ENCODE assay signal across 27 cellular contexts in the genomic region with DNA sequence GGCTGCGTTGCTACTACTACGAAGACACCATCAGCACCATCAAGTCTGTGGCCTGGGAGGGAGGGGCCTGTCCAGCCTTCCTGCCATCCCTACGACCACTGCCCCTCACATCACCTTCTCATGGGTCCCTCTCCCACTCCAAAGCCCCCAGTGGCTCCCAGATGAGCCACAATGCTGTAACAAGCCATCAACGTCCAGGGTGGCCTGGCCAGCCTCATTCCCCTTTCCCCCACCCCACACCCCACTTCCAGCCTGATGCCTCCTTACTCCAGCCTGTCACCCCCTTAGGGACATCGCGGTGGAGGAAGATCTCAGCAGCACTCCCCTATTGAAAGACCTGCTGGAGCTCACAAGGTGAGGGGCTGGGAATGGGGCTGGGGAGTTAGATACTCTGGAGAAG. TPM values are rescaled to one million over a fixed set of nuclear protein-coding genes. Genes with fewer than 3 reads are reported as not detected.
DNase-seq lines count a peak whose midpoint lies in the region; ATAC-seq and TF ChIP-seq lines count a peak whose summit lies in the region.
"Had no signal": no experiment of that assay in that cellular context is flagged by ENCODE, and none has a peak within 500 bp of the region (broad histone marks: within the 10 kb centered on the region; RNA-seq: fewer than 3 reads in every experiment).

No MANE protein-coding gene starts in this region.

- H3K9me3 Mint-ChIP-seq in activated CD4-positive, alpha-beta T cell treated with anti-CD3 and anti-CD28 coated beads, Interleukin-2, amount 10 ng/mL, durations not matched to agents 24 days and 14 days, result peaks cover 14% of the 10 kb centered on the region
- peaks cover 11% of the 10 kb centered on the region for H3K9me3 Mint-ChIP-seq in activated naive CD8-positive, alpha-beta T cell treated with anti-CD3 and anti-CD28 coated beads, Interleukin-2, amount 50 U/mL, for 24 hours
- H3K9me3 Mint-ChIP-seq: CD4-positive, alpha-beta T cell had no signal

- DNase-seq in activated CD4-positive, alpha-beta T cell treated with anti-CD3 and anti-CD28 coated beads, Interleukin-2, amount 10 ng/mL, durations not matched to agents 24 days and 14 days, result no peak
- DNase-seq in activated CD4-positive, alpha-beta T cell treated with anti-CD3 and anti-CD28 coated beads, Interleukin-2, amount 50 U/mL, for 48 hours, result no peak
- no peak for DNase-seq in activated naive CD8-positive, alpha-beta T cell treated with anti-CD3 and anti-CD28 coated beads, Interleukin-2, amount 50 U/mL, for 24 hours
- DNase-seq in trophoblast cell (no peak), uterus (no peak), HAP-1 (ENCODE audit: low spot score in 2 of 2) (no peak)
- DNase-seq: CD4-positive, alpha-beta T cell; DMS53; GM23248; H7; Karpas-422; MV-4-11; NCI-H1105; NCI-H1436 treated with DMSO at 0.1 percent for 48 hours; NCI-H187 treated with DMSO at 0.1 percent for 48 hours; NCI-H446; NCI-H524 treated with DMSO at 0.1 percent for 48 hours; NCI-H82; NK-92 treated with Interleukin-12 subunit alpha and Interleukin-12 subunit beta, amount 100 ng/mL, for 24 hours; PC-3 had no signal

- no peak overlapping the region for H2BK5ac ChIP-seq in trophoblast cell (ENCODE audit: low read depth, low read length, poor library complexity)

- no peaks in the 10 kb centered on the region for H3K79me2 ChIP-seq in trophoblast cell (ENCODE audit: control insufficient read depth, insufficient read depth, low read length, poor library complexity)

- no peak overlapping the region for H3K9ac ChIP-seq in BLaER1 treated with 17β-estradiol and CSF1 and Interleukin-3, amounts not matched to agents 10 nM and 100 nM
- no peak overlapping the region for H3K9ac ChIP-seq in trophoblast cell (ENCODE audit: low read length)
- H3K9ac ChIP-seq: BLaER1, GM23248 had no signal

- no peak for TF ChIP-seq CTCF in uterus (IDR thresholded peaks at IDR 0.05)

- H4K8ac ChIP-seq in trophoblast cell (ENCODE audit: low read depth, low read length), result no peak overlapping the region

- H3K4me3 ChIP-seq in BLaER1 treated with 17β-estradiol and CSF1 and Interleukin-3, amounts not matched to agents 10 nM and 100 nM, result no peak overlapping the region
- H3K4me3 ChIP-seq in trophoblast cell (ENCODE audit: low read depth, low read length), result no peak overlapping the region
- H3K4me3 ChIP-seq in uterus, result no peak overlapping the region
- H3K4me3 ChIP-seq in HAP-1, result no peak overlapping the region
- H3K4me3 ChIP-seq: BLaER1, GM23248 had no signal

- TF ChIP-seq POLR2A in uterus (IDR thresholded peaks at IDR 0.05), result no peak

- H3K27ac ChIP-seq in BLaER1 treated with 17β-estradiol and CSF1 and Interleukin-3, amounts not matched to agents 10 nM and 100 nM, result peak overlapping the region in 7 of 11 experiments; percentile 56 to 90 (median 86); a peak in 11 of 22 replicates
- H3K27ac ChIP-seq in trophoblast cell (ENCODE audit: low read depth, low read length), result no peak overlapping the region
- no peak overlapping the region for H3K27ac ChIP-seq in uterus
- H3K27ac ChIP-seq: BLaER1, GM23248 had no signal

- no peak overlapping the region for H3K4me2 ChIP-seq in BLaER1 treated with 17β-estradiol and CSF1 and Interleukin-3, amounts not matched to agents 10 nM and 100 nM
- H3K4me2 ChIP-seq in trophoblast cell (ENCODE audit: low read length), result no peak overlapping the region
- H3K4me2 ChIP-seq: BLaER1 had no signal

- H3K79me1 ChIP-seq in trophoblast cell (ENCODE audit: low read length), result peaks cover 23% of the 10 kb centered on the region

- no peaks in the 10 kb centered on the region for H3K27me3 Mint-ChIP-seq in activated CD4-positive, alpha-beta T cell treated with anti-CD3 and anti-CD28 coated beads, Interleukin-2, amount 10 ng/mL, durations not matched to agents 24 days and 14 days
- peaks cover 2% of the 10 kb centered on the region for H3K27me3 Mint-ChIP-seq in activated naive CD8-positive, alpha-beta T cell treated with anti-CD3 and anti-CD28 coated beads, Interleukin-2, amount 50 U/mL, for 24 hours
- H3K27me3 Mint-ChIP-seq: CD4-positive, alpha-beta T cell had no signal

- H2AFZ ChIP-seq in trophoblast cell (ENCODE audit: insufficient read depth, low read length, poor library complexity), result no peak overlapping the region
- H2AFZ ChIP-seq: GM23248 had no signal

- H3K4me3 Mint-ChIP-seq in activated CD4-positive, alpha-beta T cell treated with anti-CD3 and anti-CD28 coated beads, Interleukin-2, amount 10 ng/mL, durations not matched to agents 24 days and 14 days, result no peak overlapping the region
- no peak overlapping the region for H3K4me3 Mint-ChIP-seq in activated naive CD8-positive, alpha-beta T cell treated with anti-CD3 and anti-CD28 coated beads, Interleukin-2, amount 50 U/mL, for 24 hours
- H3K4me3 Mint-ChIP-seq: CD4-positive, alpha-beta T cell had no signal

- no peak overlapping the region for H2BK120ac ChIP-seq in trophoblast cell (ENCODE audit: insufficient read depth, low read length, poor library complexity)

- H3K27me3 ChIP-seq in BLaER1 treated with 17β-estradiol and CSF1 and Interleukin-3, amounts not matched to agents 10 nM and 100 nM, result no peaks in the 10 kb centered on the region
- no peaks in the 10 kb centered on the region for H3K27me3 ChIP-seq in trophoblast cell (ENCODE audit: insufficient read depth, low read length)
- H3K27me3 ChIP-seq in uterus, result no peaks in the 10 kb centered on the region
- 0 out of 2 replicates have a peak, but pooled peaks cover 2% of the 10 kb centered on the region for H3K27me3 ChIP-seq in HAP-1 (ENCODE audit: low read depth)
- H3K27me3 ChIP-seq: BLaER1 had no signal

- peaks cover 56% of the 10 kb centered on the region for H3K36me3 Mint-ChIP-seq in activated CD4-positive, alpha-beta T cell treated with anti-CD3 and anti-CD28 coated beads, Interleukin-2, amount 10 ng/mL, durations not matched to agents 24 days and 14 days (ENCODE audit: low read depth)
- H3K36me3 Mint-ChIP-seq in activated naive CD8-positive, alpha-beta T cell treated with anti-CD3 and anti-CD28 coated beads, Interleukin-2, amount 50 U/mL, for 24 hours (ENCODE audit: low read depth), result no peaks in the 10 kb centered on the region

- no peak overlapping the region for H3K14ac ChIP-seq in trophoblast cell (ENCODE audit: low read length)

- ATAC-seq in activated naive CD8-positive, alpha-beta T cell treated with anti-CD3 and anti-CD28 coated beads, Interleukin-2, amount 50 U/mL, for 24 hours, result no peak
- ATAC-seq: HepG2, PC-3 had no signal

- H3K9me3 ChIP-seq in BLaER1 treated with 17β-estradiol and CSF1 and Interleukin-3, amounts not matched to agents 10 nM and 100 nM (replicated peaks in 1 of 11), result peaks cover 10 to 31% (median 18%) of the 10 kb centered on the region in 11 experiments
- H3K9me3 ChIP-seq in trophoblast cell (ENCODE audit: insufficient read depth, low read depth, low read length) (no peaks in the 10 kb centered on the region), uterus (no peaks in the 10 kb centered on the region), HAP-1 (no peaks in the 10 kb centered on the region)

- no peak overlapping the region for H3K4ac ChIP-seq in trophoblast cell (ENCODE audit: low read depth, low read length)

- H2AK5ac ChIP-seq in trophoblast cell (ENCODE audit: low read length), result peak overlapping the region; percentile 81

- H3K4me1 ChIP-seq in BLaER1 treated with 17β-estradiol and CSF1 and Interleukin-3, amounts not matched to agents 10 nM and 100 nM, result peaks cover 15 to 34% (median 24%) of the 10 kb centered on the region in 10 experiments
- peaks cover 12 to 24% of the 10 kb centered on the region in 2 experiments for H3K4me1 ChIP-seq in trophoblast cell (ENCODE audit: control insufficient read depth in 1 of 2, insufficient read depth in 2 of 2, low read length in 2 of 2)
- H3K4me1 ChIP-seq in uterus, result no peaks in the 10 kb centered on the region
- H3K4me1 ChIP-seq in HAP-1, result no peaks in the 10 kb centered on the region

- in situ Hi-C loops in HAP-1 (cut with MboI; ENCODE audit: low sequenced_read_pairs), result no loop called here

- H3K27ac Mint-ChIP-seq in activated CD4-positive, alpha-beta T cell treated with anti-CD3 and anti-CD28 coated beads, Interleukin-2, amount 10 ng/mL, durations not matched to agents 24 days and 14 days, result peak overlapping the region; percentile 62
- peak overlapping the region; percentile 29 for H3K27ac Mint-ChIP-seq in activated naive CD8-positive, alpha-beta T cell treated with anti-CD3 and anti-CD28 coated beads, Interleukin-2, amount 50 U/mL, for 24 hours
- H3K27ac Mint-ChIP-seq: CD4-positive, alpha-beta T cell had no signal

- peak overlapping the region; percentile 75 for H2BK12ac ChIP-seq in trophoblast cell (ENCODE audit: low read length)

- H3K36me3 ChIP-seq in BLaER1 treated with 17β-estradiol and CSF1 and Interleukin-3, amounts not matched to agents 10 nM and 100 nM, result peaks cover 74 to 90% (median 80%) of the 10 kb centered on the region in 11 experiments
- H3K36me3 ChIP-seq in trophoblast cell (ENCODE audit: control insufficient read depth in 1 of 2, insufficient read depth in 2 of 2, low read length in 2 of 2), result no peaks in the 10 kb centered on the region
- no peaks in the 10 kb centered on the region for H3K36me3 ChIP-seq in uterus
- H3K36me3 ChIP-seq in HAP-1 (replicated peaks), result no peaks in the 10 kb centered on the region

- no peak overlapping the region for H3K23ac ChIP-seq in trophoblast cell (ENCODE audit: low read length)

- intact Hi-C loops in activated CD4-positive, alpha-beta T cell treated with anti-CD3 and anti-CD28 coated beads, Interleukin-2, amount 10 ng/mL, durations not matched to agents 24 days and 14 days (cut with micrococcal nuclease), result no loop called here
- intact Hi-C loops in uterus (cut with DNase I; ENCODE audit: low total_unique reads), result no loop called here

- H4K20me1 ChIP-seq in BLaER1 treated with 17β-estradiol and CSF1 and Interleukin-3, amounts not matched to agents 10 nM and 100 nM, result no peaks in the 10 kb centered on the region; a peak in 3 of 22 replicates
- H4K20me1 ChIP-seq: BLaER1 had no signal

- peaks cover 22% of the 10 kb centered on the region for H3K4me1 Mint-ChIP-seq in activated CD4-positive, alpha-beta T cell treated with anti-CD3 and anti-CD28 coated beads, Interleukin-2, amount 10 ng/mL, durations not matched to agents 24 days and 14 days
- H3K4me1 Mint-ChIP-seq in activated naive CD8-positive, alpha-beta T cell treated with anti-CD3 and anti-CD28 coated beads, Interleukin-2, amount 50 U/mL, for 24 hours, result peaks cover 18% of the 10 kb centered on the region

- no peak overlapping the region for H4K12ac ChIP-seq in trophoblast cell (ENCODE audit: low read depth, low read length)

- no CpG with 5 or more reads among the region's 6 CpGs for WGBS in trophoblast cell (ENCODE audit: extremely low coverage, insufficient coverage, insufficient read length)

- H3K18ac ChIP-seq in trophoblast cell (ENCODE audit: low read length), result no peak overlapping the region

- H4K91ac ChIP-seq in trophoblast cell (ENCODE audit: low read depth, low read length), result peak overlapping the region; percentile 29

RNA-seq across cellular contexts. Expression of a gene that starts 14.9 kb away (rescaled TPM):
- total RNA-seq in activated CD4-positive, alpha-beta T cell treated with anti-CD3 and anti-CD28 coated beads, Interleukin-2, amount 10 ng/mL, durations not matched to agents 24 days and 14 days, result 12.3 and 13.6 TPM in 2 replicates
- polyA plus RNA-seq in trophoblast cell (2013), result 2.3 and 2.9 TPM in 2 replicates
- total RNA-seq in uterus, result 10 to 100 TPM in 1 of 4 donors, 1 to 10 TPM in 3; 1.8 to 21.2 (median 6.3) TPM
- total RNA-seq: A172, G401, GM23248, H7, HepG2, HT1080 had no signal
- polyA plus RNA-seq: GM23248, HepG2 had no signal

RNA-seq across cellular contexts. Expression of a gene that starts 37.7 kb away (rescaled TPM):
- total RNA-seq in activated CD4-positive, alpha-beta T cell treated with anti-CD3 and anti-CD28 coated beads, Interleukin-2, amount 10 ng/mL, durations not matched to agents 24 days and 14 days, result 5.0 and 5.2 TPM in 2 replicates
- 4.3 and 4.7 TPM in 2 replicates for polyA plus RNA-seq in trophoblast cell (2013)
- total RNA-seq in uterus, result 1 to 10 TPM; 3.1 to 7.4 (median 3.5) TPM
- total RNA-seq: A172, Daoy, G401, H7, HepG2, HT1080, PC-3 had no signal
- polyA plus RNA-seq: HepG2 had no signal

RNA-seq across cellular contexts. Expression of a gene that starts 58.9 kb away (rescaled TPM):
- total RNA-seq in activated CD4-positive, alpha-beta T cell treated with anti-CD3 and anti-CD28 coated beads, Interleukin-2, amount 10 ng/mL, durations not matched to agents 24 days and 14 days, result not detected in 2 replicates
- polyA plus RNA-seq in trophoblast cell (2013), result 0.11 and 0.40 TPM in 2 replicates
- 1 to 10 TPM in 1 of 4 donors, not detected in 3; 2.3 TPM for total RNA-seq in uterus
- total RNA-seq: A172; CD4-positive, alpha-beta T cell; Daoy; G401; GM23248; HepG2; HT1080; PC-3 had no signal
- polyA plus RNA-seq: GM23248, HepG2 had no signal

Comparison
In these comparisons a context has a peak if more than half of its experiments do, and no peak if none do; other contexts are left out.
1. H3K27ac ChIP-seq: peak in BLaER1 treated with 17β-estradiol and CSF1 and Interleukin-3, amounts not matched to agents 10 nM and 100 nM (7 of 11); none in trophoblast cell (single experiment) and uterus (0 of 2).